ENCODE assay signal across 2 cellular contexts in genomic region chr7:150388709-150389531, GRCh38.
TF ChIP-seq lines count a peak whose summit lies in the region.

No MANE protein-coding gene starts in this region.

TF ChIP-seq in K562, 482 proteins besides CTCF, POLR2A, EP300 and RAD21:
- TF ChIP-seq ZNF586 (CRISPR knock-in tag; conservative IDR thresholded peaks at IDR 0.05), result no peak
- peak; percentile 27; the same call in 1 of the 2 replicates for TF ChIP-seq POLR2G (IDR thresholded peaks at IDR 0.05; ENCODE audit: low read depth, low read length)
- TF ChIP-seq ZBTB33 (CRISPR knock-in tag; IDR thresholded peaks at IDR 0.05), result peak; percentile 69
- no peak for TF ChIP-seq ZNF717 (CRISPR knock-in tag; IDR thresholded peaks at IDR 0.05)
- peak; percentile 32; the same call in 1 of the 2 replicates for TF ChIP-seq ZC3H4 (CRISPR knock-in tag; IDR thresholded peaks at IDR 0.05; ENCODE audit: borderline replicate concordance)
- no peak for TF ChIP-seq JUN (IDR thresholded peaks at IDR 0.05; ENCODE audit: borderline replicate concordance, low read depth, low read length)
- TF ChIP-seq JUN (CRISPR knock-in tag; IDR thresholded peaks at IDR 0.05; ENCODE audit: borderline replicate concordance), result no peak
- TF ChIP-seq STAG1 (CRISPR knock-in tag; IDR thresholded peaks at IDR 0.05; ENCODE audit: borderline replicate concordance), result peak; percentile 30; the same call in 1 of the 2 replicates
- no peak for TF ChIP-seq CCAR2 (IDR thresholded peaks at IDR 0.05; ENCODE audit: low read depth, low read length)

TF ChIP-seq in HepG2, 621 proteins besides CTCF, POLR2A, EP300 and RAD21 (continues in another document):
- peak; percentile 81 for TF ChIP-seq MNT (IDR thresholded peaks at IDR 0.05)
- peak; percentile 96; the same call in 1 of the 2 replicates for TF ChIP-seq ZNF275 (CRISPR knock-in tag; IDR thresholded peaks at IDR 0.05; ENCODE audit: borderline replicate concordance)
- peak; percentile 96; the same call in 1 of the 2 replicates for TF ChIP-seq ZFP90 (CRISPR knock-in tag; IDR thresholded peaks at IDR 0.05; ENCODE audit: borderline replicate concordance)
- peak; percentile 99 for TF ChIP-seq MYC (CRISPR knock-in tag; IDR thresholded peaks at IDR 0.05; ENCODE audit: borderline replicate concordance)
- no peak for TF ChIP-seq NFE2L1 (CRISPR knock-in tag; IDR thresholded peaks at IDR 0.05; ENCODE audit: borderline replicate concordance)
- TF ChIP-seq ZNF674 (CRISPR knock-in tag; IDR thresholded peaks at IDR 0.05; ENCODE audit: low read depth), result no peak
- TF ChIP-seq ZNF574 (CRISPR knock-in tag; IDR thresholded peaks at IDR 0.05), result peak; percentile 88
- TF ChIP-seq ATF2 (CRISPR knock-in tag; IDR thresholded peaks at IDR 0.05), result peak; percentile 95
- no peak for TF ChIP-seq RARG (CRISPR knock-in tag; IDR thresholded peaks at IDR 0.05; ENCODE audit: low read depth)
- TF ChIP-seq RBFOX2 (IDR thresholded peaks at IDR 0.05; ENCODE audit: low read depth, low read length), result peak; percentile 37; the same call in 1 of the 2 replicates
- TF ChIP-seq AFF4 (CRISPR knock-in tag; IDR thresholded peaks at IDR 0.05), result peak; percentile 52; the same call in 1 of the 2 replicates
- peak; percentile 96 for TF ChIP-seq ZNF788 (CRISPR knock-in tag; IDR thresholded peaks at IDR 0.05; ENCODE audit: borderline replicate concordance)
- TF ChIP-seq CHD4 (IDR thresholded peaks at IDR 0.05; ENCODE audit: borderline replicate concordance, low read length), result peak; percentile 76; the same call in 1 of the 2 replicates
- TF ChIP-seq ZSCAN30 (CRISPR knock-in tag; IDR thresholded peaks at IDR 0.05), result peak; percentile 82; the same call in 1 of the 2 replicates
- peak; percentile 36 for TF ChIP-seq AGO2 (optimal IDR thresholded peaks at IDR 0.05; ENCODE audit: low read depth, low read length)
- TF ChIP-seq ZNF296 (CRISPR knock-in tag; conservative IDR thresholded peaks at IDR 0.05), result 0 out of 2 replicates have a peak, but pooled peaks have one; percentile 38
- TF ChIP-seq ISX (CRISPR knock-in tag; conservative IDR thresholded peaks at IDR 0.05), result 0 out of 2 replicates have a peak, but pooled peaks have one; percentile 41
- no peak for TF ChIP-seq ZNF775 (CRISPR knock-in tag; IDR thresholded peaks at IDR 0.05; ENCODE audit: borderline replicate concordance)
- 0 out of 2 replicates have a peak, but pooled peaks have one; percentile 69 for TF ChIP-seq ZBTB37 (CRISPR knock-in tag; IDR thresholded peaks at IDR 0.05)
- TF ChIP-seq FLYWCH1 (CRISPR knock-in tag; IDR thresholded peaks at IDR 0.05), result no peak
- peak; percentile 87 for TF ChIP-seq FOXJ3 (CRISPR knock-in tag; IDR thresholded peaks at IDR 0.05; ENCODE audit: borderline replicate concordance)
- no peak for TF ChIP-seq RFX5 (IDR thresholded peaks at IDR 0.05; ENCODE audit: low read depth, low read length)
- TF ChIP-seq RFXAP (CRISPR knock-in tag; IDR thresholded peaks at IDR 0.05; ENCODE audit: borderline replicate concordance), result peak; percentile 96; the same call in 1 of the 2 replicates
- no peak; the same call in 1 of the 2 replicates for TF ChIP-seq ZNF138 (CRISPR knock-in tag; IDR thresholded peaks at IDR 0.05; ENCODE audit: low read depth)
- TF ChIP-seq ZBTB4 (CRISPR knock-in tag; IDR thresholded peaks at IDR 0.05; ENCODE audit: borderline replicate concordance), result peak; percentile 75
- no peak for TF ChIP-seq ZNF570 (CRISPR knock-in tag; IDR thresholded peaks at IDR 0.05; ENCODE audit: borderline replicate concordance)
- peak; percentile 52; the same call in 1 of the 2 replicates for TF ChIP-seq USF2 (IDR thresholded peaks at IDR 0.05; ENCODE audit: low read depth, low read length)
- peak; percentile 72 for TF ChIP-seq USF2 (CRISPR knock-in tag; IDR thresholded peaks at IDR 0.05; ENCODE audit: borderline replicate concordance)
- TF ChIP-seq ZNF281 (CRISPR knock-in tag; IDR thresholded peaks at IDR 0.05; ENCODE audit: borderline replicate concordance), result peak; percentile 73; the same call in 1 of the 2 replicates
